Comparison of ENCODE assay signal across 8 cellular contexts in the genomic region with DNA sequence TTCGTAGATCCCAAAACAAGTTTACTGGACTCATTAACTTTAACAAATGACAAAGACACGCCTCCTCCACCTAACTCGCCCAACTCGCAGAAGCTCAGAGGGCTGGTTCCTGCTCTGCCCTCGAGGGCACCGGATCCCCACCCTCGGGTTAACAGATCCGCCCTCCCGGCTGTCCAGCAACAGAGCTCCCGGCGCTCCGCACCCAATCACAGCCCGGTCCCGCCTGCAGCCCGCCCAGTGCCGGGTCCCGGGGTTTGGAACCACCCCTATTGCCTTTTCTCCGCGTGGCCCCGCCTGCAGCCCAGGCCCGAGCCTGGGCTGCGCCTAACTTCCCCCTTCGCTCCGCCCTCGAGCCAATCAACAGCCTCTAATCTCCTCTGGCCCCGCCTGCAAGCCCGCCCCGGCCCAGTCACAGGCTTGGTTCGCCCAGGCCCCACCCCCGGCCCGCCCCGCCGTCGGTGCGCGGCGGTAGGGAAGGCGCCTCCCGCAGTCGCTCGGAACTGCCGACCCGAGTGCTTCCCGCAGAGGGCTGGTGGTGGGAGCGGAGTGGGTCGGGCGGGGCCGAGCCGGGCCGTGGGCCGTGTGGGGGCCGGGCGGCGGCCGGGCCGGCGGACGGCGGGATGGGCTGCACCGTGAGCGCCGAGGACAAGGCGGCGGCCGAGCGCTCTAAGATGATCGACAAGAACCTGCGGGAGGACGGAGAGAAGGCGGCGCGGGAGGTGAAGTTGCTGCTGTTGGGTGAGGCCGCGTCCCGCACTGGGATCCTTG.
A peak's percentile ranks its signal among the peaks of the same experiment; 100 is the strongest.
DNase-seq lines count a peak whose midpoint lies in the region; ATAC-seq lines count a peak whose summit lies in the region.

A gene (plus strand): TSS at position 489 of the 768 bp plus-strand sequence. CDS start 132 bp downstream, at position 621.

- DNase-seq in NCI-H748 (lab: John Stamatoyannopoulos, UW; ENCODE audit: unreplicated experiment) (peak; percentile 96), cortex of kidney (lab: John Stamatoyannopoulos, UW) (peak; percentile 91), left kidney (ENCODE audit: low read depth, low spot score) (peak; percentile 100)
- DNase-seq in activated CD4-positive, alpha-beta T cell treated with anti-CD3 and anti-CD28 coated beads, Interleukin-2, amount 50 U/mL, for 1 hour = peak; percentile 99
- DNase-seq in stimulated activated CD4-positive, alpha-beta T cell treated with anti-CD3 and anti-CD28 coated beads, Interleukin-2, amount 100 ng/mL, for 24 hours = peak; percentile 99

- ATAC-seq in GM19351 (IDR thresholded peaks at IDR 0.05; ENCODE audit: unreplicated experiment) = peak; percentile 95
- peak; percentile 91 for ATAC-seq in HG03521 (IDR thresholded peaks at IDR 0.05; ENCODE audit: unreplicated experiment)

- H3K27me3 ChIP-seq in BLaER1 treated with 17β-estradiol and CSF1 and Interleukin-3, amounts not matched to agents 10 nM and 100 nM = no peaks in the 10 kb centered on the region

- peak within 1 kb of the TSS; percentile 83 to 99 (median 94) for H3K27ac ChIP-seq in BLaER1 treated with 17β-estradiol and CSF1 and Interleukin-3, amounts not matched to agents 10 nM and 100 nM

- peak within 1 kb of the TSS; percentile 92 to 99 (median 97) for H3K9ac ChIP-seq in BLaER1 treated with 17β-estradiol and CSF1 and Interleukin-3, amounts not matched to agents 10 nM and 100 nM

- peak within 1 kb of the TSS; percentile 90 to 100 (median 97) for H3K4me2 ChIP-seq in BLaER1 treated with 17β-estradiol and CSF1 and Interleukin-3, amounts not matched to agents 10 nM and 100 nM

- peaks cover 36 to 49% (median 45%) of the 10 kb centered on the region in 11 experiments for H4K20me1 ChIP-seq in BLaER1 treated with 17β-estradiol and CSF1 and Interleukin-3, amounts not matched to agents 10 nM and 100 nM

- H3K36me3 ChIP-seq in BLaER1 treated with 17β-estradiol and CSF1 and Interleukin-3, amounts not matched to agents 10 nM and 100 nM = peaks cover 16 to 31% (median 23%) of the 10 kb centered on the region in 11 experiments; a peak in 20 of 22 replicates

- H3K4me1 ChIP-seq in BLaER1 treated with 17β-estradiol and CSF1 and Interleukin-3, amounts not matched to agents 10 nM and 100 nM = peaks cover 44 to 62% (median 52%) of the 10 kb centered on the region in 10 experiments

- peak within 1 kb of the TSS; percentile 85 to 100 (median 94) for H3K4me3 ChIP-seq in BLaER1 treated with 17β-estradiol and CSF1 and Interleukin-3, amounts not matched to agents 10 nM and 100 nM

- no peaks in the 10 kb centered on the region for H3K9me3 ChIP-seq in BLaER1 treated with 17β-estradiol and CSF1 and Interleukin-3, amounts not matched to agents 10 nM and 100 nM (replicated peaks in 1 of 11)

Comparison
In these comparisons a context has a peak if more than half of its experiments do, and no peak if none do; other contexts are left out.
1. Peak in every context shown above with its lines: DNase-seq, ATAC-seq, H3K4me3 ChIP-seq and H3K27ac ChIP-seq.